ENCODE assay signal across 16 cellular contexts in genomic region chr1:3910049-3910731, GRCh38. TPM values are rescaled to one million over a fixed set of nuclear protein-coding genes. Genes with fewer than 3 reads are reported as not detected.
DNase-seq lines count a peak whose midpoint lies in the region; ATAC-seq and TF ChIP-seq lines count a peak whose summit lies in the region.
"Had no signal": no experiment of that assay in that cellular context is flagged by ENCODE, and none has a peak within 500 bp of the region (broad histone marks: within the 10 kb centered on the region; RNA-seq: fewer than 3 reads in every experiment).

No MANE protein-coding gene starts in this region.

- H4K20me1 ChIP-seq in OCI-LY7 (ENCODE audit: insufficient read depth, low read length) = no peaks in the 10 kb centered on the region

- no peak for TF ChIP-seq POLR2A in gastrocnemius medialis (IDR thresholded peaks at IDR 0.05)

- no peak overlapping the region for H2AFZ ChIP-seq in OCI-LY7 (ENCODE audit: low read length)

- intact Hi-C loops in OCI-LY7 (cut with micrococcal nuclease; ENCODE audit: unreplicated experiment) (loop anchor here (1.0 to 10.0 kb wide), 9 partner anchors 117 to 917 kb away; partner anchors contain the start of gene AJAP1), Calu3 (cut with micrococcal nuclease; ENCODE audit: unreplicated experiment) (loop anchor here (5.0 kb wide), 1 partner anchor 1837 kb away; no protein-coding TSS in a partner anchor), gastrocnemius medialis (cut with DNase I; ENCODE audit: low total_unique reads) (loop anchor here (5.0 kb wide), 1 partner anchor 1837 kb away; no protein-coding TSS in a partner anchor)

- no peaks in the 10 kb centered on the region for H3K36me3 Mint-ChIP-seq in memory B cell
- peaks cover 3% of the 10 kb centered on the region for H3K36me3 Mint-ChIP-seq in Calu3 (ENCODE audit: insufficient read depth, unreplicated experiment)
- H3K36me3 Mint-ChIP-seq: CD14-positive monocyte had no signal

- CTCF ChIA-PET in OCI-LY7 (lab: Charles Lee; ENCODE audit: unreplicated experiment) (no interaction called here), Calu3 (lab: Charles Lee) (no interaction called here)

- peaks cover 20% of the 10 kb centered on the region for H3K4me1 Mint-ChIP-seq in memory B cell
- H3K4me1 Mint-ChIP-seq in Calu3 (ENCODE audit: low read depth, unreplicated experiment) = no peaks in the 10 kb centered on the region

- H3K36me3 ChIP-seq in OCI-LY7 (ENCODE audit: insufficient read depth, low read length) = peaks cover 29% of the 10 kb centered on the region
- H3K36me3 ChIP-seq in gastrocnemius medialis = no peaks in the 10 kb centered on the region
- H3K36me3 ChIP-seq: adrenal gland, SJCRH30, upper lobe of right lung had no signal

- H3K4me3 ChIP-seq in OCI-LY7 (ENCODE audit: low read depth, low read length, poor library complexity, severe bottlenecking) (peak overlapping the region; percentile 83), gastrocnemius medialis (no peak overlapping the region)
- H3K4me3 ChIP-seq: adrenal gland, SJCRH30, upper lobe of right lung had no signal

- TF ChIP-seq CTCF in OCI-LY7 (conservative IDR thresholded peaks at IDR 0.05; ENCODE audit: low read length) (no peak), Calu3 (IDR thresholded peaks at IDR 0.05; ENCODE audit: unreplicated experiment) (no peak), gastrocnemius medialis (IDR thresholded peaks at IDR 0.05 in 4 of 5, conservative IDR thresholded peaks at IDR 0.05 in 1 of 5) (no peak)

- H3K4me1 ChIP-seq in OCI-LY7 (ENCODE audit: insufficient read depth, low read length, poor library complexity, severe bottlenecking) = peaks cover 71% of the 10 kb centered on the region
- H3K4me1 ChIP-seq in gastrocnemius medialis = no peaks in the 10 kb centered on the region
- H3K4me1 ChIP-seq: adrenal gland had no signal

- H3K9me3 Mint-ChIP-seq in memory B cell (no peaks in the 10 kb centered on the region), Calu3 (ENCODE audit: low read depth, unreplicated experiment) (no peaks in the 10 kb centered on the region)
- H3K9me3 Mint-ChIP-seq: activated T-helper 1 cell treated with anti-CD3 and anti-CD28 coated beads, Interleukin-12 subunit alpha, Interleukin-12 subunit beta, Interleukin-2, Interleukin-4 antibody, amounts not matched to agents 30 ng/mL and 10 ng/mL and 1 ng/mL, durations not matched to agents 14 hours and 24 hours and 36 hours; nephron; stimulated activated naive CD8-positive, alpha-beta T cell treated with anti-CD3 and anti-CD28 coated beads, Interleukin-15, Interleukin-2, amounts not matched to agents 100 ng/mL and 50 ng/mL, for 24 hours had no signal

- peak overlapping the region; percentile 88 for H3K4me2 ChIP-seq in OCI-LY7 (ENCODE audit: low read length)

- peaks cover 0 to 16% (median 0%) of the 10 kb centered on the region in 3 donors for H3K27me3 ChIP-seq in gastrocnemius medialis

- peak; percentile 28 for DNase-seq in NCI-H1436 (lab: John Stamatoyannopoulos, UW)
- DNase-seq in NCI-H1436 treated with DMSO at 0.1 percent for 48 hours (lab: John Stamatoyannopoulos, UW) = no peak
- peak; percentile 80 for DNase-seq in NAMALWA (ENCODE audit: low spot score)
- DNase-seq in OCI-LY7 (ENCODE audit: low spot score) = peak; percentile 97
- no peak for DNase-seq in memory B cell (ENCODE audit: low spot score in 2 of 2)
- no peak for DNase-seq in islet precursor cell
- no peak for DNase-seq in Calu3
- DNase-seq in gastrocnemius medialis = no peak
- DNase-seq: NCI-H2029 treated with DMSO at 0.1 percent for 48 hours had no signal

- H3K27ac ChIP-seq in OCI-LY7 (ENCODE audit: low read depth, low read length, poor library complexity, severe bottlenecking) = peak overlapping the region; percentile 100
- H3K27ac ChIP-seq in gastrocnemius medialis = no peak overlapping the region
- H3K27ac ChIP-seq: adrenal gland, SJCRH30, upper lobe of right lung had no signal

- ATAC-seq in memory B cell (ENCODE audit: low read depth) (peak; percentile 81), gastrocnemius medialis (no peak)

- H3K9me3 ChIP-seq in OCI-LY7 (ENCODE audit: low read length) (no peaks in the 10 kb centered on the region), gastrocnemius medialis (no peaks in the 10 kb centered on the region)
- H3K9me3 ChIP-seq: adrenal gland, SJCRH30, upper lobe of right lung had no signal

- BruUV-seq in OCI-LY7 (replicated peaks; lab: Mats Ljungman, UMichigan) = no TSS peak
- no TSS peak for BruUV-seq in Calu3 (replicated peaks; lab: Mats Ljungman, UMichigan)

- H3K27me3 Mint-ChIP-seq in memory B cell = peaks cover 6% of the 10 kb centered on the region
- peaks cover 8% of the 10 kb centered on the region for H3K27me3 Mint-ChIP-seq in Calu3 (ENCODE audit: unreplicated experiment)
- H3K27me3 Mint-ChIP-seq: stimulated activated naive CD8-positive, alpha-beta T cell treated with anti-CD3 and anti-CD28 coated beads, Interleukin-15, Interleukin-2, amounts not matched to agents 100 ng/mL and 50 ng/mL, for 24 hours had no signal

- H3K9me2 ChIP-seq in OCI-LY7 (ENCODE audit: insufficient read depth, low read length) = no peaks in the 10 kb centered on the region

- POLR2A ChIA-PET in OCI-LY7 (lab: Charles Lee) = interaction anchor here (2.2 kb wide), 1 partner anchor 137 kb away, joined by 12 read pairs; no protein-coding TSS in a partner anchor

- H3K27ac Mint-ChIP-seq in memory B cell (no peak overlapping the region), Calu3 (ENCODE audit: unreplicated experiment) (no peak overlapping the region)
- H3K27ac Mint-ChIP-seq: activated T-helper 1 cell treated with anti-CD3 and anti-CD28 coated beads, Interleukin-12 subunit alpha, Interleukin-12 subunit beta, Interleukin-2, Interleukin-4 antibody, amounts not matched to agents 30 ng/mL and 10 ng/mL and 1 ng/mL, durations not matched to agents 14 hours and 24 hours and 36 hours; CD14-positive monocyte; stimulated activated naive CD8-positive, alpha-beta T cell treated with anti-CD3 and anti-CD28 coated beads, Interleukin-15, Interleukin-2, amounts not matched to agents 100 ng/mL and 50 ng/mL, for 24 hours had no signal

- H3K4me3 Mint-ChIP-seq in memory B cell (peak overlapping the region; percentile 47), Calu3 (ENCODE audit: low read depth, unreplicated experiment) (no peak overlapping the region)
- H3K4me3 Mint-ChIP-seq: activated T-helper 1 cell treated with anti-CD3 and anti-CD28 coated beads, Interleukin-12 subunit alpha, Interleukin-12 subunit beta, Interleukin-2, Interleukin-4 antibody, amounts not matched to agents 30 ng/mL and 10 ng/mL and 1 ng/mL, durations not matched to agents 14 hours and 24 hours and 36 hours; CD14-positive monocyte; stimulated activated naive CD8-positive, alpha-beta T cell treated with anti-CD3 and anti-CD28 coated beads, Interleukin-15, Interleukin-2, amounts not matched to agents 100 ng/mL and 50 ng/mL, for 24 hours had no signal

- in situ Hi-C loops in gastrocnemius medialis (cut with MboI; ENCODE audit: low sequenced_read_pairs in 4 of 4) = no loop called here

- H3K79me2 ChIP-seq in OCI-LY7 (ENCODE audit: insufficient read depth, low read depth, low read length) = peaks cover 68% of the 10 kb centered on the region

RNA-seq across cellular contexts. Expression of gene C1orf174, which starts 10.1 kb away (rescaled TPM):
- 43.4 and 59.5 TPM in 2 replicates for total RNA-seq in OCI-LY7 (2014; rRNA removed; shearing (Covaris generic))
- 39.0 and 42.0 TPM in 2 replicates for total RNA-seq in OCI-LY7 (2022)
- total RNA-seq in Calu3 (2022) = 20.9 and 21.1 TPM in 2 replicates
- 10 to 100 TPM; 10.1 to 28.5 (median 13.5) TPM for total RNA-seq in gastrocnemius medialis

RNA-seq across cellular contexts. Expression of gene DFFB, which starts 52.9 kb away (rescaled TPM):
- total RNA-seq in OCI-LY7 (2014; rRNA removed; shearing (Covaris generic)) = 15.2 and 21.6 TPM in 2 replicates
- 16.0 and 17.9 TPM in 2 replicates for total RNA-seq in OCI-LY7 (2022)
- 6.5 and 6.6 TPM in 2 replicates for total RNA-seq in Calu3 (2022)
- total RNA-seq in gastrocnemius medialis = 1 to 10 TPM; 1.3 to 3.6 (median 3.1) TPM

RNA-seq across cellular contexts. Expression of gene CEP104, which starts 53.2 kb away (rescaled TPM):
- total RNA-seq in OCI-LY7 (2014; rRNA removed; shearing (Covaris generic)) = 26.8 and 36.5 TPM in 2 replicates
- total RNA-seq in OCI-LY7 (2022) = 71.0 and 71.7 TPM in 2 replicates
- total RNA-seq in Calu3 (2022) = 29.4 and 34.3 TPM in 2 replicates
- total RNA-seq in gastrocnemius medialis = 10 to 100 TPM; 16.6 to 39.0 (median 21.9) TPM

Comparison
In these comparisons a context has a peak if more than half of its experiments do, and no peak if none do; other contexts are left out.
1. DNase-seq: peak in NCI-H1436 (single experiment), NAMALWA (single experiment) and OCI-LY7 (single experiment); none in NCI-H1436 treated with DMSO at 0.1 percent for 48 hours (single experiment), memory B cell (0 of 2), islet precursor cell (single experiment), Calu3 (single experiment) and gastrocnemius medialis (0 of 2).